In genomic region chr9:94905606-94906005, GRCh38 we compare ENCODE assay signal across 12 cellular contexts.
"Had no signal": no experiment of that assay in that cellular context is flagged by ENCODE, and none has a peak within 500 bp of the region (broad histone marks: within the 10 kb centered on the region; RNA-seq: fewer than 3 reads in every experiment).

No MANE protein-coding gene starts in this region.

- H3K27ac ChIP-seq: adrenal gland, heart left ventricle, left ventricle myocardium inferior, thoracic aorta had no signal

- ATAC-seq: heart left ventricle, WTC11 had no signal

- H3K27me3 ChIP-seq: adrenal gland, heart left ventricle had no signal

- H3K9me3 ChIP-seq: adrenal gland, heart left ventricle, left ventricle myocardium inferior, thoracic aorta had no signal

- DNase-seq: activated CD4-positive, alpha-beta T cell treated with anti-CD3 and anti-CD28 coated beads, Interleukin-2, amount 10 ng/mL, durations not matched to agents 24 days and 14 days; activated CD8-positive, alpha-beta memory T cell treated with anti-CD3 and anti-CD28 coated beads for 24 hours; activated naive CD4-positive, alpha-beta T cell treated with anti-CD3 and anti-CD28 coated beads, Interleukin-2, amount 50 U/mL, for 16 hours; heart left ventricle; left ventricle myocardium inferior; mesendoderm; nephron progenitor cell; stimulated activated CD4-positive, alpha-beta T cell treated with anti-CD3 and anti-CD28 coated beads, Interleukin-15, amount 100 ng/mL, for 24 hours; stimulated activated CD4-positive, alpha-beta T cell treated with anti-CD3 and anti-CD28 coated beads, Interleukin-4, amount 100 ng/mL, for 24 hours had no signal

- H3K36me3 ChIP-seq: adrenal gland, heart left ventricle, left ventricle myocardium inferior, thoracic aorta had no signal

- H3K4me3 ChIP-seq: adrenal gland, heart left ventricle, left ventricle myocardium inferior, thoracic aorta had no signal
